ENCODE assay signal across 1 cellular context in genomic region chr1:18950415-18951026, GRCh38.
TF ChIP-seq lines count a peak whose summit lies in the region.

No MANE protein-coding gene starts in this region.

TF ChIP-seq in HepG2, 621 proteins besides CTCF, POLR2A, EP300 and RAD21 (continued from another document):
- TF ChIP-seq AKNA (CRISPR knock-in tag; IDR thresholded peaks at IDR 0.05; ENCODE audit: borderline replicate concordance) (no peak), HHEX (CRISPR knock-in tag; IDR thresholded peaks at IDR 0.05) (no peak), AHR (CRISPR knock-in tag; IDR thresholded peaks at IDR 0.05) (no peak), RORA (CRISPR knock-in tag; IDR thresholded peaks at IDR 0.05) (no peak), PITX1 (CRISPR knock-in tag; IDR thresholded peaks at IDR 0.05) (peak; percentile 18; the same call in 1 of the 2 replicates), SP1 (IDR thresholded peaks at IDR 0.05) (no peak), SP1 (CRISPR knock-in tag; IDR thresholded peaks at IDR 0.05) (no peak), ZNF780A (CRISPR knock-in tag; IDR thresholded peaks at IDR 0.05) (no peak)
